Comparison of ENCODE assay signal across 16 cellular contexts in the genomic region with DNA sequence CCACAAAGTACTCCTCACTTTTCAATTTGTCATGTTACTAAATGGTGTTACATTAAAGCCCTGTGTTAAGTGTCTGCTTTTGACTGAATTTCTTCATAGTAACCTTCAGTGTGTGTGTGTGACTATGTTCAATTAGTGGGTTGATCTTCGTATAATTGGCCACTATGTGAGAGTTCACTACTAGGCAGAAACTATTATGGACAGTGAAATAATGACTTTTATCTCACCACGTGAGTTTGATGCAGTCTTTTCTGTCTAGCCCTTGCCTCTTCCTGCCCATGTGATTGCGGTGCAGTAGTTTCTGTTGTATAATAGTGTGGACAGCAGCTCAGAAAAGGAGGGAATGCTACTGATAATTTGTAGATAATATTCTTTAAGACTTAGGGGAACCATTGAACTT. TPM values are rescaled to one million over a fixed set of nuclear protein-coding genes. Genes with fewer than 3 reads are reported as not detected.
DNase-seq lines count a peak whose midpoint lies in the region; ATAC-seq and TF ChIP-seq lines count a peak whose summit lies in the region.
"Had no signal": no experiment of that assay in that cellular context is flagged by ENCODE, and none has a peak within 500 bp of the region (broad histone marks: within the 10 kb centered on the region; RNA-seq: fewer than 3 reads in every experiment).

No MANE protein-coding gene starts in this region.

- H3K36me3 Mint-ChIP-seq in HFFc6 (ENCODE audit: low read depth) (peaks cover 36% of the 10 kb centered on the region), mesothelial cell of epicardium (peaks cover 29% of the 10 kb centered on the region)
- peaks cover 50% of the 10 kb centered on the region for H3K36me3 Mint-ChIP-seq in activated CD4-positive, alpha-beta memory T cell treated with anti-CD3 and anti-CD28 coated beads for 36 hours

- H3K4me1 ChIP-seq in body of pancreas, result peaks cover 27% of the 10 kb centered on the region

- no peak for TF ChIP-seq POLR2A in body of pancreas (IDR thresholded peaks at IDR 0.05)

- no peak for ATAC-seq in body of pancreas
- ATAC-seq: A549, heart right ventricle had no signal

- CTCF ChIA-PET in activated CD4-positive, alpha-beta memory T cell treated with anti-CD3 and anti-CD28 coated beads for 36 hours (lab: Charles Lee), result interaction anchor here (1.0 to 1.2 kb wide), 2 partner anchors 32 to 51 kb away, joined by 3 read pairs; no protein-coding TSS in a partner anchor

- WGBS in body of pancreas, 2 donors, result 77 to 84% methylated on average over 3 of the region's 3 CpGs

- peak; percentile 40 for DNase-seq in NOMO-1 treated with DMSO at 0.1 percent for 48 hours (lab: John Stamatoyannopoulos, UW; ENCODE audit: unreplicated experiment)
- no peak for DNase-seq in NOMO-1 treated with dmso at 0.1 percent for 144 hours (lab: John Stamatoyannopoulos, UW; ENCODE audit: unreplicated experiment)
- DNase-seq in HFFc6, result no peak
- DNase-seq in activated CD4-positive, alpha-beta memory T cell treated with anti-CD3 and anti-CD28 coated beads for 36 hours, result no peak
- DNase-seq in mesothelial cell of epicardium (ENCODE audit: low spot score in 2 of 2, unreplicated experiment in 2 of 2), result no peak
- DNase-seq in NCI-H2227 (lab: John Stamatoyannopoulos, UW; ENCODE audit: unreplicated experiment), result no peak
- DNase-seq in body of pancreas, result no peak
- no peak for DNase-seq in GM03348 (ENCODE audit: low spot score)
- DNase-seq: activated CD4-positive, alpha-beta T cell treated with anti-CD3 and anti-CD28 coated beads, Interleukin-2, amount 50 U/mL, for 48 hours; DND-41; heart right ventricle; retina; tibial artery had no signal

- no peak for TF ChIP-seq CTCF in HFFc6 (IDR thresholded peaks at IDR 0.05)
- TF ChIP-seq CTCF in mesothelial cell of epicardium (IDR thresholded peaks at IDR 0.05; ENCODE audit: unreplicated experiment), result no peak
- TF ChIP-seq CTCF in body of pancreas (IDR thresholded peaks at IDR 0.05), result no peak

- no peak overlapping the region for H3K4me3 ChIP-seq in body of pancreas

- no peak overlapping the region for H3K4me3 Mint-ChIP-seq in HFFc6
- no peak overlapping the region for H3K4me3 Mint-ChIP-seq in activated CD4-positive, alpha-beta memory T cell treated with anti-CD3 and anti-CD28 coated beads for 36 hours
- no peak overlapping the region for H3K4me3 Mint-ChIP-seq in mesothelial cell of epicardium

- no peak overlapping the region for H3K27ac ChIP-seq in body of pancreas

- peaks cover 0 to 29% of the 10 kb centered on the region in 2 donors for H3K36me3 ChIP-seq in body of pancreas (replicated peaks in 1 of 2; ENCODE audit: insufficient read depth in 1 of 2, low read depth in 2 of 2)

- peak overlapping the region; percentile 59; the same call in 1 of the 2 replicates for H3K27ac Mint-ChIP-seq in HFFc6
- peak overlapping the region; percentile 83 for H3K27ac Mint-ChIP-seq in activated CD4-positive, alpha-beta memory T cell treated with anti-CD3 and anti-CD28 coated beads for 36 hours
- H3K27ac Mint-ChIP-seq in mesothelial cell of epicardium, result peak overlapping the region; percentile 84

- intact Hi-C loops in activated CD4-positive, alpha-beta memory T cell treated with anti-CD3 and anti-CD28 coated beads for 36 hours (cut with micrococcal nuclease), result no loop called here
- intact Hi-C loops in body of pancreas (cut with DNase I), result no loop called here

- no peaks in the 10 kb centered on the region for H3K27me3 ChIP-seq in body of pancreas
- H3K27me3 ChIP-seq: heart right ventricle, tibial artery had no signal

- H3K9me3 ChIP-seq in body of pancreas, result no peaks in the 10 kb centered on the region
- H3K9me3 ChIP-seq: A549, heart right ventricle, tibial artery had no signal

- H3K27me3 Mint-ChIP-seq in HFFc6 (ENCODE audit: insufficient read depth), result no peaks in the 10 kb centered on the region
- H3K27me3 Mint-ChIP-seq in activated CD4-positive, alpha-beta memory T cell treated with anti-CD3 and anti-CD28 coated beads for 36 hours, result no peaks in the 10 kb centered on the region
- no peaks in the 10 kb centered on the region for H3K27me3 Mint-ChIP-seq in mesothelial cell of epicardium (ENCODE audit: low read depth)

- H3K9me3 Mint-ChIP-seq in HFFc6 (no peaks in the 10 kb centered on the region), mesothelial cell of epicardium (no peaks in the 10 kb centered on the region)
- no peaks in the 10 kb centered on the region for H3K9me3 Mint-ChIP-seq in activated CD4-positive, alpha-beta memory T cell treated with anti-CD3 and anti-CD28 coated beads for 36 hours

- peaks cover 30% of the 10 kb centered on the region for H3K4me1 Mint-ChIP-seq in HFFc6 (ENCODE audit: low read depth)
- H3K4me1 Mint-ChIP-seq in activated CD4-positive, alpha-beta memory T cell treated with anti-CD3 and anti-CD28 coated beads for 36 hours (ENCODE audit: low read depth), result peaks cover 30% of the 10 kb centered on the region
- H3K4me1 Mint-ChIP-seq in mesothelial cell of epicardium, result peaks cover 25% of the 10 kb centered on the region

- POLR2A ChIA-PET in activated CD4-positive, alpha-beta memory T cell treated with anti-CD3 and anti-CD28 coated beads for 36 hours (lab: Charles Lee), result interaction anchor here (1.5 to 4.5 kb wide), 2 partner anchors 13 to 107 kb away, joined by 4 to 28 read pairs; a partner anchor contains a TSS

RNA-seq across cellular contexts. Expression of a gene that starts 1.8 kb away (rescaled TPM):
- total RNA-seq in HFFc6 (2021; fragmentation: NEBNext Ultra II Directional; extraction: Animal tissue kit (Norgen Biotek cat#: 25700)), result 10 to 100 TPM; 14.9 to 17.7 (median 16.5) TPM
- 10 to 100 TPM; 20.3 to 22.2 TPM for total RNA-seq in activated CD4-positive, alpha-beta memory T cell treated with anti-CD3 and anti-CD28 coated beads for 36 hours
- total RNA-seq in mesothelial cell of epicardium, result 47.6 to 50.6 TPM (median 49.6 TPM) in 3 replicates
- total RNA-seq in body of pancreas, result 10 to 100 TPM; 18.1 to 18.2 TPM

RNA-seq across cellular contexts. Expression of a gene that starts 32.1 kb away (rescaled TPM):
- total RNA-seq in HFFc6 (2021; fragmentation: NEBNext Ultra II Directional; extraction: Animal tissue kit (Norgen Biotek cat#: 25700)), result 100 to 1,000 TPM; 698 to 777 (median 770) TPM
- 100 to 1,000 TPM; 531 to 534 TPM for total RNA-seq in activated CD4-positive, alpha-beta memory T cell treated with anti-CD3 and anti-CD28 coated beads for 36 hours
- total RNA-seq in mesothelial cell of epicardium, result 487 to 514 TPM (median 500 TPM) in 3 replicates
- 100 to 1,000 TPM; 262 to 401 TPM for total RNA-seq in body of pancreas

RNA-seq across cellular contexts. Expression of a gene that starts 50.0 kb away (rescaled TPM):
- not detected for total RNA-seq in HFFc6 (2021; fragmentation: NEBNext Ultra II Directional; extraction: Animal tissue kit (Norgen Biotek cat#: 25700))
- under 1 TPM; 0.61 to 0.67 TPM for total RNA-seq in activated CD4-positive, alpha-beta memory T cell treated with anti-CD3 and anti-CD28 coated beads for 36 hours
- total RNA-seq in mesothelial cell of epicardium, result 0.47 TPM in 1 of 3 replicates, not detected in the others
- not detected for total RNA-seq in body of pancreas
- total RNA-seq: heart right ventricle, lung microvascular endothelial cell, M059J had no signal
